ENCODE assay signal across 1 cellular context in the genomic region with DNA sequence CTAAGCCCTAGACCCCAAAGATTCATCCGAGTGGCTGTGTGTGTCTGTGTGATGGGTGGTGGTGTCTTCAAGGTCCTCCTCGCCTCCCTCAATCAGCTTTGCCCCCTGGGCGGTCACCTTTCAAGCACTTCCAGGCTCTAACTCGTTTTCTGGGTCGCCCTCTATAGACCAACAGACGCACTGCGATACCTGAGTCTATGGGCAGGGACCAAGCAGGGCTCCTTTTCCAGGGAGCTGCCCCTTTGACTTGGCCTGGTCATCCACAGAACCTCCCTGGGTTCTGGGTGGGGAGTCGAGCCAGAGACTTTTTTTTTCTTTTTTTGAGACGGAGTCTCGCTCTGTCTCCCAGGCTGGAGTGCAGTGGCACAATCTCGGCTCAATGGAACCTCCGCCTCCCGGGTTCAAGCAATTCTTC.
A peak's percentile ranks its signal among the peaks of the same experiment; 100 is the strongest.
TF ChIP-seq lines count a peak whose summit lies in the region.

No MANE protein-coding gene starts in this region.

TF ChIP-seq in K562, 482 proteins besides CTCF, POLR2A, EP300 and RAD21 (continues in another document):
- TF ChIP-seq, protein P1, sequence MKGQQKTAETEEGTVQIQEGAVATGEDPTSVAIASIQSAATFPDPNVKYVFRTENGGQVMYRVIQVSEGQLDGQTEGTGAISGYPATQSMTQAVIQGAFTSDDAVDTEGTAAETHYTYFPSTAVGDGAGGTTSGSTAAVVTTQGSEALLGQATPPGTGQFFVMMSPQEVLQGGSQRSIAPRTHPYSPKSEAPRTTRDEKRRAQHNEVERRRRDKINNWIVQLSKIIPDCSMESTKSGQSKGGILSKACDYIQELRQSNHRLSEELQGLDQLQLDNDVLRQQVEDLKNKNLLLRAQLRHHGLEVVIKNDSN (CRISPR knock-in tag; IDR thresholded peaks at IDR 0.05) = 0 out of 2 replicates have a peak, but pooled peaks have one; percentile 31
- TF ChIP-seq E2F6 (IDR thresholded peaks at IDR 0.05; ENCODE audit: borderline replicate concordance in 1 of 2, extremely low read depth in 1 of 2, insufficient read depth in 1 of 2, insufficient read length in 1 of 2, low read depth in 1 of 2, low read length in 1 of 2, poor library complexity in 1 of 2, severe bottlenecking in 1 of 2) = no peak
- no peak for TF ChIP-seq CREB1 (IDR thresholded peaks at IDR 0.05)
- TF ChIP-seq CREB1 (CRISPR knock-in tag; IDR thresholded peaks at IDR 0.05) = no peak
- TF ChIP-seq C11orf30 (IDR thresholded peaks at IDR 0.05; ENCODE audit: low read depth) = no peak
- TF ChIP-seq ZMIZ1 (IDR thresholded peaks at IDR 0.05; ENCODE audit: low read depth in 2 of 2, low read length in 2 of 2) = 0 out of 4 replicates have a peak, but pooled peaks of 1 of the 2 experiments have one; percentile 36
- TF ChIP-seq TFE3 (CRISPR knock-in tag; IDR thresholded peaks at IDR 0.05) = no peak
- no peak for TF ChIP-seq ZNF584 (CRISPR knock-in tag; IDR thresholded peaks at IDR 0.05; ENCODE audit: low read depth)
- TF ChIP-seq MYBL2 (IDR thresholded peaks at IDR 0.05; ENCODE audit: low read depth) = no peak
- no peak for TF ChIP-seq MYBL2 (CRISPR knock-in tag; IDR thresholded peaks at IDR 0.05; ENCODE audit: borderline replicate concordance)
- TF ChIP-seq THRB (CRISPR knock-in tag; conservative IDR thresholded peaks at IDR 0.05) = 0 out of 2 replicates have a peak, but pooled peaks have one; percentile 17
- TF ChIP-seq ZNF507 (tag; conservative IDR thresholded peaks at IDR 0.05) = no peak
- TF ChIP-seq MCM7 (IDR thresholded peaks at IDR 0.05) = no peak
- TF ChIP-seq ZNF780A (CRISPR knock-in tag; IDR thresholded peaks at IDR 0.05) = no peak
- TF ChIP-seq ARID1B (IDR thresholded peaks at IDR 0.05) = no peak
- TF ChIP-seq NFE2 (IDR thresholded peaks at IDR 0.05; ENCODE audit: low read depth) = no peak
- TF ChIP-seq MAFK (IDR thresholded peaks at IDR 0.05; ENCODE audit: low read length) = no peak
- TF ChIP-seq FUS (optimal IDR thresholded peaks at IDR 0.05; ENCODE audit: low read depth, low read length) = no peak
- TF ChIP-seq SRF (CRISPR knock-in tag; IDR thresholded peaks at IDR 0.05) = peak in 1 of 2 experiments; percentile 69; a peak in 1 of 4 replicates
- TF ChIP-seq ZNF23 (CRISPR knock-in tag; IDR thresholded peaks at IDR 0.05) = no peak
- TF ChIP-seq, protein P2, sequence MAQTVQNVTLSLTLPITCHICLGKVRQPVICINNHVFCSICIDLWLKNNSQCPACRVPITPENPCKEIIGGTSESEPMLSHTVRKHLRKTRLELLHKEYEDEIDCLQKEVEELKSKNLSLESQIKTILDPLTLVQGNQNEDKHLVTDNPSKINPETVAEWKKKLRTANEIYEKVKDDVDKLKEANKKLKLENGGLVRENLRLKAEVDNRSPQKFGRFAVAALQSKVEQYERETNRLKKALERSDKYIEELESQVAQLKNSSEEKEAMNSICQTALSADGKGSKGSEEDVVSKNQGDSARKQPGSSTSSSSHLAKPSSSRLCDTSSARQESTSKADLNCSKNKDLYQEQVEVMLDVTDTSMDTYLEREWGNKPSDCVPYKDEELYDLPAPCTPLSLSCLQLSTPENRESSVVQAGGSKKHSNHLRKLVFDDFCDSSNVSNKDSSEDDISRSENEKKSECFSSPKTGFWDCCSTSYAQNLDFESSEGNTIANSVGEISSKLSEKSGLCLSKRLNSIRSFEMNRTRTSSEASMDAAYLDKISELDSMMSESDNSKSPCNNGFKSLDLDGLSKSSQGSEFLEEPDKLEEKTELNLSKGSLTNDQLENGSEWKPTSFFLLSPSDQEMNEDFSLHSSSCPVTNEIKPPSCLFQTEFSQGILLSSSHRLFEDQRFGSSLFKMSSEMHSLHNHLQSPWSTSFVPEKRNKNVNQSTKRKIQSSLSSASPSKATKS (CRISPR knock-in tag; IDR thresholded peaks at IDR 0.05) = no peak
- TF ChIP-seq KLF1 (tag; IDR thresholded peaks at IDR 0.05) = no peak
- TF ChIP-seq, protein P3, sequence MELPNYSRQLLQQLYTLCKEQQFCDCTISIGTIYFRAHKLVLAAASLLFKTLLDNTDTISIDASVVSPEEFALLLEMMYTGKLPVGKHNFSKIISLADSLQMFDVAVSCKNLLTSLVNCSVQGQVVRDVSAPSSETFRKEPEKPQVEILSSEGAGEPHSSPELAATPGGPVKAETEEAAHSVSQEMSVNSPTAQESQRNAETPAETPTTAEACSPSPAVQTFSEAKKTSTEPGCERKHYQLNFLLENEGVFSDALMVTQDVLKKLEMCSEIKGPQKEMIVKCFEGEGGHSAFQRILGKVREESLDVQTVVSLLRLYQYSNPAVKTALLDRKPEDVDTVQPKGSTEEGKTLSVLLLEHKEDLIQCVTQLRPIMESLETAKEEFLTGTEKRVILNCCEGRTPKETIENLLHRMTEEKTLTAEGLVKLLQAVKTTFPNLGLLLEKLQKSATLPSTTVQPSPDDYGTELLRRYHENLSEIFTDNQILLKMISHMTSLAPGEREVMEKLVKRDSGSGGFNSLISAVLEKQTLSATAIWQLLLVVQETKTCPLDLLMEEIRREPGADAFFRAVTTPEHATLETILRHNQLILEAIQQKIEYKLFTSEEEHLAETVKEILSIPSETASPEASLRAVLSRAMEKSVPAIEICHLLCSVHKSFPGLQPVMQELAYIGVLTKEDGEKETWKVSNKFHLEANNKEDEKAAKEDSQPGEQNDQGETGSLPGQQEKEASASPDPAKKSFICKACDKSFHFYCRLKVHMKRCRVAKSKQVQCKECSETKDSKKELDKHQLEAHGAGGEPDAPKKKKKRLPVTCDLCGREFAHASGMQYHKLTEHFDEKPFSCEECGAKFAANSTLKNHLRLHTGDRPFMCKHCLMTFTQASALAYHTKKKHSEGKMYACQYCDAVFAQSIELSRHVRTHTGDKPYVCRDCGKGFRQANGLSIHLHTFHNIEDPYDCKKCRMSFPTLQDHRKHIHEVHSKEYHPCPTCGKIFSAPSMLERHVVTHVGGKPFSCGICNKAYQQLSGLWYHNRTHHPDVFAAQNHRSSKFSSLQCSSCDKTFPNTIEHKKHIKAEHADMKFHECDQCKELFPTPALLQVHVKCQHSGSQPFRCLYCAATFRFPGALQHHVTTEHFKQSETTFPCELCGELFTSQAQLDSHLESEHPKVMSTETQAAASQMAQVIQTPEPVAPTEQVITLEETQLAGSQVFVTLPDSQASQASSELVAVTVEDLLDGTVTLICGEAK (IDR thresholded peaks at IDR 0.05) = no peak
- TF ChIP-seq, protein P3 (CRISPR knock-in tag; IDR thresholded peaks at IDR 0.05) = no peak
- TF ChIP-seq NEUROD1 (IDR thresholded peaks at IDR 0.05; ENCODE audit: borderline replicate concordance, low read depth, low read length, partially characterized antibody) = no peak
- TF ChIP-seq MYC (IDR thresholded peaks at IDR 0.05; ENCODE audit: low read depth, low read length) = peak; percentile 70
- TF ChIP-seq MYC (CRISPR knock-in tag; IDR thresholded peaks at IDR 0.05; ENCODE audit: borderline replicate concordance, low read depth) = no peak
- no peak for TF ChIP-seq RFX1 (IDR thresholded peaks at IDR 0.05)
- TF ChIP-seq POLR2AphosphoS2 (IDR thresholded peaks at IDR 0.05; ENCODE audit: low read length) = no peak
- peak; percentile 52 to 85; a peak in 3 of 4 replicates for TF ChIP-seq RCOR1 (IDR thresholded peaks at IDR 0.05; ENCODE audit: borderline replicate concordance in 1 of 2, low read depth in 2 of 2, low read length in 2 of 2)
- peak; percentile 79; the same call in 1 of the 2 replicates for TF ChIP-seq FOXK1 (CRISPR knock-in tag; IDR thresholded peaks at IDR 0.05; ENCODE audit: borderline replicate concordance)
- no peak for TF ChIP-seq MYNN (IDR thresholded peaks at IDR 0.05)
- TF ChIP-seq MYNN (CRISPR knock-in tag; IDR thresholded peaks at IDR 0.05) = no peak
- TF ChIP-seq MCM3 (IDR thresholded peaks at IDR 0.05) = no peak
- TF ChIP-seq, protein P4, sequence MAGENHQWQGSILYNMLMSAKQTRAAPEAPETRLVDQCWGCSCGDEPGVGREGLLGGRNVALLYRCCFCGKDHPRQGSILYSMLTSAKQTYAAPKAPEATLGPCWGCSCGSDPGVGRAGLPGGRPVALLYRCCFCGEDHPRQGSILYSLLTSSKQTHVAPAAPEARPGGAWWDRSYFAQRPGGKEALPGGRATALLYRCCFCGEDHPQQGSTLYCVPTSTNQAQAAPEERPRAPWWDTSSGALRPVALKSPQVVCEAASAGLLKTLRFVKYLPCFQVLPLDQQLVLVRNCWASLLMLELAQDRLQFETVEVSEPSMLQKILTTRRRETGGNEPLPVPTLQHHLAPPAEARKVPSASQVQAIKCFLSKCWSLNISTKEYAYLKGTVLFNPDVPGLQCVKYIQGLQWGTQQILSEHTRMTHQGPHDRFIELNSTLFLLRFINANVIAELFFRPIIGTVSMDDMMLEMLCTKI (IDR thresholded peaks at IDR 0.05; ENCODE audit: partially characterized antibody) = no peak
- TF ChIP-seq, protein P5, sequence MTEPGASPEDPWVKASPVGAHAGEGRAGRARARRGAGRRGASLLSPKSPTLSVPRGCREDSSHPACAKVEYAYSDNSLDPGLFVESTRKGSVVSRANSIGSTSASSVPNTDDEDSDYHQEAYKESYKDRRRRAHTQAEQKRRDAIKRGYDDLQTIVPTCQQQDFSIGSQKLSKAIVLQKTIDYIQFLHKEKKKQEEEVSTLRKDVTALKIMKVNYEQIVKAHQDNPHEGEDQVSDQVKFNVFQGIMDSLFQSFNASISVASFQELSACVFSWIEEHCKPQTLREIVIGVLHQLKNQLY (CRISPR knock-in tag; conservative IDR thresholded peaks at IDR 0.05) = peak in 1 of 2 experiments; percentile 0; a peak in 1 of 4 replicates
- no peak for TF ChIP-seq KDM2B (CRISPR knock-in tag; IDR thresholded peaks at IDR 0.05)
- no peak for TF ChIP-seq PURB (CRISPR knock-in tag; IDR thresholded peaks at IDR 0.05; ENCODE audit: low read depth)
